Comparison of ENCODE assay signal across 18 cellular contexts in genomic region chr17:75168998-75169397, GRCh38. TPM values are rescaled to one million over a fixed set of nuclear protein-coding genes. Genes with fewer than 3 reads are reported as not detected.
DNase-seq lines count a peak whose midpoint lies in the region; ATAC-seq and TF ChIP-seq lines count a peak whose summit lies in the region.
"Had no signal": no experiment of that assay in that cellular context is flagged by ENCODE, and none has a peak within 500 bp of the region (broad histone marks: within the 10 kb centered on the region; RNA-seq: fewer than 3 reads in every experiment).

No MANE protein-coding gene starts in this region.

- POLR2A ChIA-PET in OCI-LY7 (lab: Charles Lee) = interaction anchor here (0.7 to 0.9 kb wide), 2 partner anchors 92 to 562 kb away, joined by 3 read pairs; no protein-coding TSS in a partner anchor

- H3K9me3 ChIP-seq in RWPE2 (ENCODE audit: severe bottlenecking) (no peaks in the 10 kb centered on the region), spleen (no peaks in the 10 kb centered on the region), OCI-LY7 (ENCODE audit: low read length) (no peaks in the 10 kb centered on the region)
- H3K9me3 ChIP-seq: SJSA1 had no signal

- no peak overlapping the region for H3K4me3 ChIP-seq in RWPE2 (ENCODE audit: severe bottlenecking)
- H3K4me3 ChIP-seq in spleen = no peak overlapping the region
- no peak overlapping the region for H3K4me3 ChIP-seq in OCI-LY7 (ENCODE audit: low read depth, low read length, poor library complexity, severe bottlenecking)
- H3K4me3 ChIP-seq: SJSA1 had no signal

- H2AFZ ChIP-seq in OCI-LY7 (ENCODE audit: low read length) = no peak overlapping the region

- BruUV-seq in OCI-LY7 (replicated peaks; lab: Mats Ljungman, UMichigan) = no TSS peak

- intact Hi-C loops in spleen (cut with DNase I; ENCODE audit: low total_unique reads) (no loop called here), OCI-LY7 (cut with micrococcal nuclease; ENCODE audit: unreplicated experiment) (no loop called here)

- H3K9me2 ChIP-seq in OCI-LY7 (ENCODE audit: insufficient read depth, low read length) = no peaks in the 10 kb centered on the region

- H3K27me3 ChIP-seq in RWPE2 (ENCODE audit: insufficient read depth, poor library complexity, severe bottlenecking) = no peaks in the 10 kb centered on the region
- no peaks in the 10 kb centered on the region for H3K27me3 ChIP-seq in spleen (replicated peaks in 1 of 7)
- H3K27me3 ChIP-seq: SJSA1 had no signal

- peak; percentile 47 for DNase-seq in activated effector memory CD4-positive, alpha-beta T cell treated with anti-CD3 and anti-CD28 coated beads, Interleukin-2, amount 50 U/mL, for 16 hours
- no peak for DNase-seq in activated effector memory CD4-positive, alpha-beta T cell treated with Interleukin-2 at 50 U/mL for 16 hours
- DNase-seq in RWPE2 (ENCODE audit: low spot score) (peak; percentile 20), spleen (peak; percentile 15), OCI-LY7 (ENCODE audit: low spot score) (no peak)
- DNase-seq: DMS53; GDM1; Karpas-422; MV-4-11; NCI-H1105 treated with DMSO at 0.1 percent for 48 hours; NCI-H2081; NCI-H2171; NCI-H345; NCI-H524; NCI-H774; NK-92 treated with Interleukin-12 subunit alpha and Interleukin-12 subunit beta, amount 100 ng/mL, for 24 hours had no signal

- H3K4me2 ChIP-seq in OCI-LY7 (ENCODE audit: low read length) = no peak overlapping the region

- H3K27ac ChIP-seq in RWPE2 (ENCODE audit: poor library complexity, severe bottlenecking) (no peak overlapping the region), spleen (no peak overlapping the region), OCI-LY7 (ENCODE audit: low read depth, low read length, poor library complexity, severe bottlenecking) (no peak overlapping the region)
- H3K27ac ChIP-seq: SJSA1 had no signal

- peaks cover 9% of the 10 kb centered on the region; the same call in 1 of the 2 replicates for H4K20me1 ChIP-seq in OCI-LY7 (ENCODE audit: insufficient read depth, low read length)

- TF ChIP-seq POLR2A in spleen (IDR thresholded peaks at IDR 0.05) = no peak

- ATAC-seq in RWPE2 (ENCODE audit: low read depth) = no peak
- ATAC-seq: Panc1 had no signal

- TF ChIP-seq CTCF in RWPE2 (IDR thresholded peaks at IDR 0.05; ENCODE audit: poor library complexity, severe bottlenecking) (no peak), spleen (IDR thresholded peaks at IDR 0.05 in 8 of 11, conservative IDR thresholded peaks at IDR 0.05 in 3 of 11) (no peak), OCI-LY7 (conservative IDR thresholded peaks at IDR 0.05; ENCODE audit: low read length) (no peak)

- WGBS in spleen, 5 donors = 79 to 86% (median 82%) methylated on average over 4 of the region's 4 CpGs

- H3K36me3 ChIP-seq in RWPE2 (ENCODE audit: low read depth) (peaks cover 90% of the 10 kb centered on the region), spleen (peaks cover 2 to 97% (median 63%) of the 10 kb centered on the region in 6 donors), OCI-LY7 (ENCODE audit: insufficient read depth, low read length) (peaks cover 96% of the 10 kb centered on the region)

- peaks cover 5% of the 10 kb centered on the region for H3K4me1 ChIP-seq in RWPE2 (ENCODE audit: insufficient read depth, poor library complexity, severe bottlenecking)
- peaks cover 9 to 50% (median 18%) of the 10 kb centered on the region in 6 donors for H3K4me1 ChIP-seq in spleen
- peaks cover 3% of the 10 kb centered on the region for H3K4me1 ChIP-seq in OCI-LY7 (ENCODE audit: insufficient read depth, low read length, poor library complexity, severe bottlenecking)
- H3K4me1 ChIP-seq: SJSA1 had no signal

- peaks cover 40% of the 10 kb centered on the region for H3K79me2 ChIP-seq in OCI-LY7 (ENCODE audit: insufficient read depth, low read depth, low read length)

- CTCF ChIA-PET in OCI-LY7 (lab: Charles Lee; ENCODE audit: unreplicated experiment) = no interaction called here

RNA-seq across cellular contexts. Expression of gene SUMO2, which starts 13.8 kb away (rescaled TPM):
- total RNA-seq in spleen (100 to 1,000 TPM in 4 of 7 donors, 10 to 100 TPM in 3; 67.7 to 310 (median 251) TPM), OCI-LY7 (2022) (628 and 714 TPM in 2 replicates)
- polyA plus RNA-seq in spleen = 100 to 1,000 TPM in 2 of 3 donors, 10 to 100 TPM in 1; 97.3 to 127 (median 117) TPM
- 286 and 296 TPM in 2 replicates for total RNA-seq in OCI-LY7 (2014; rRNA removed; shearing (Covaris generic))

RNA-seq across cellular contexts. Expression of gene JPT1, which starts 14.7 kb away (rescaled TPM):
- total RNA-seq in spleen = 100 to 1,000 TPM in 2 of 7 donors, 10 to 100 TPM in 5; 47.1 to 116 (median 92.1) TPM
- 100 to 1,000 TPM; 106 to 192 (median 164) TPM for polyA plus RNA-seq in spleen
- total RNA-seq in OCI-LY7 (2014; rRNA removed; shearing (Covaris generic)) = 121 and 140 TPM in 2 replicates
- 251 and 253 TPM in 2 replicates for total RNA-seq in OCI-LY7 (2022)

RNA-seq across cellular contexts. Expression of gene NUP85, which starts 36.5 kb away (rescaled TPM):
- total RNA-seq in spleen (10 to 100 TPM; 35.5 to 83.8 (median 66.1) TPM), OCI-LY7 (2022) (187 and 219 TPM in 2 replicates)
- 10 to 100 TPM; 45.8 to 79.8 (median 61.8) TPM for polyA plus RNA-seq in spleen
- 129 and 130 TPM in 2 replicates for total RNA-seq in OCI-LY7 (2014; rRNA removed; shearing (Covaris generic))

RNA-seq across cellular contexts. Expression of gene NT5C, which starts 37.5 kb away (rescaled TPM):
- total RNA-seq in spleen (10 to 100 TPM; 48.2 to 77.9 (median 54.6) TPM), OCI-LY7 (2022) (106 and 107 TPM in 2 replicates)
- 100 to 1,000 TPM; 105 to 145 (median 139) TPM for polyA plus RNA-seq in spleen
- 229 and 259 TPM in 2 replicates for total RNA-seq in OCI-LY7 (2014; rRNA removed; shearing (Covaris generic))

RNA-seq across cellular contexts. Expression of gene ARMC7, which starts 59.2 kb away (rescaled TPM):
- total RNA-seq in spleen (10 to 100 TPM; 10.5 to 19.2 (median 14.7) TPM), OCI-LY7 (2022) (16.9 and 19.9 TPM in 2 replicates)
- polyA plus RNA-seq in spleen = 10 to 100 TPM in 2 of 3 donors, 1 to 10 TPM in 1; 7.8 to 12.4 (median 10.0) TPM
- 6.8 and 7.1 TPM in 2 replicates for total RNA-seq in OCI-LY7 (2014; rRNA removed; shearing (Covaris generic))

Comparison
In these comparisons a context has a peak if more than half of its experiments do, and no peak if none do; other contexts are left out.
1. DNase-seq: peak in activated effector memory CD4-positive, alpha-beta T cell treated with anti-CD3 and anti-CD28 coated beads, Interleukin-2, amount 50 U/mL, for 16 hours (single experiment), RWPE2 (single experiment) and spleen (single experiment); none in activated effector memory CD4-positive, alpha-beta T cell treated with Interleukin-2 at 50 U/mL for 16 hours (single experiment) and OCI-LY7 (single experiment).